Comparison of ENCODE assay signal across 8 cellular contexts in genomic region chr2:178523596-178524134, GRCh38. TPM values are rescaled to one million over a fixed set of nuclear protein-coding genes. Genes with fewer than 3 reads are reported as not detected.
A peak's percentile ranks its signal among the peaks of the same experiment; 100 is the strongest.
DNase-seq lines count a peak whose midpoint lies in the region; ATAC-seq, FAIRE-seq and TF ChIP-seq lines count a peak whose summit lies in the region.

No MANE protein-coding gene starts in this region.

- no peaks in the 10 kb centered on the region for H3K27me3 Mint-ChIP-seq in MCF 10A (ENCODE audit: insufficient read depth, unreplicated experiment)

- H3K9me3 ChIP-seq in lower lobe of right lung (no peaks in the 10 kb centered on the region), uterus (no peaks in the 10 kb centered on the region)

- H3K27ac Mint-ChIP-seq in MCF 10A (ENCODE audit: low read depth, unreplicated experiment): peak overlapping the region; percentile 95

- POLR2A ChIA-PET in MCF 10A (lab: Yijun Ruan, JAX) (interaction anchor here (0.6 to 2.7 kb wide), 13 partner anchors 11 to 412 kb away, joined by 3 to 24 read pairs (median 3); partner anchors contain the start of genes PJVK, PLEKHA3, PRKRA and RBM45), GM10248 (lab: Yijun Ruan, JAX) (no interaction called here)

- TSS peak; percentile 53 for BruUV-seq in MCF 10A (replicated peaks; lab: Mats Ljungman, UMichigan)

- H3K4me3 ChIP-seq in GM06990 (replicated peaks; ENCODE audit: low read depth, low read length) (peak overlapping the region; percentile 91), lower lobe of right lung (peak overlapping the region; percentile 75), uterus (peak overlapping the region; percentile 65 to 76)

- CTCF ChIA-PET in MCF 10A (lab: Yijun Ruan, JAX): interaction anchor here (0.6 to 2.4 kb wide), 14 partner anchors 8 to 307 kb away, joined by 3 to 17 read pairs (median 3); partner anchors contain the start of genes FKBP7 and PLEKHA3
- CTCF ChIA-PET in GM10248 (lab: Yijun Ruan, JAX): interaction anchor here (0.9 to 2.5 kb wide), 8 partner anchors 9 to 73 kb away, joined by 3 to 12 read pairs (median 5); partner anchors contain the start of genes PJVK and PRKRA

- no peak for TF ChIP-seq POLR2A in uterus (IDR thresholded peaks at IDR 0.05)

- peak overlapping the region; percentile 90 for H3K4me3 Mint-ChIP-seq in MCF 10A (ENCODE audit: unreplicated experiment)

- H3K4me1 Mint-ChIP-seq in MCF 10A (ENCODE audit: insufficient read depth, unreplicated experiment): no peaks in the 10 kb centered on the region

- DNase-seq in GM06990 (ENCODE audit: extremely low read depth, insufficient read length) (no peak), MCF 10A (ENCODE audit: unreplicated experiment) (peak; percentile 17), lower lobe of right lung (no peak), uterus (no peak), urothelium cell line (ENCODE audit: low spot score) (no peak), GM10248 (ENCODE audit: extremely low spot score) (no peak)

- peaks cover 11% of the 10 kb centered on the region for H3K4me1 ChIP-seq in lower lobe of right lung
- no peaks in the 10 kb centered on the region for H3K4me1 ChIP-seq in uterus

- no peaks in the 10 kb centered on the region for H3K9me3 Mint-ChIP-seq in MCF 10A (ENCODE audit: unreplicated experiment)

- intact Hi-C loops in MCF 10A (cut with micrococcal nuclease) (loop anchor here (1.0 to 5.0 kb wide), 3 partner anchors 43 to 411 kb away; partner anchors contain the start of genes PLEKHA3 and RBM45), lower lobe of right lung (cut with DNase I) (no loop called here), uterus (cut with DNase I; ENCODE audit: low total_unique reads) (no loop called here)

- H3K36me3 ChIP-seq in GM06990 (ENCODE audit: control insufficient read depth, insufficient read depth, low read length) (no peaks in the 10 kb centered on the region; the same call in 1 of the 2 replicates), lower lobe of right lung (peaks cover 7% of the 10 kb centered on the region), uterus (no peaks in the 10 kb centered on the region)

- H3K27ac ChIP-seq in lower lobe of right lung: peak overlapping the region; percentile 81
- H3K27ac ChIP-seq in uterus: peak overlapping the region; percentile 70 to 72

- ATAC-seq in HG03159 (IDR thresholded peaks at IDR 0.05; ENCODE audit: unreplicated experiment) (peak; percentile 9), lower lobe of right lung (peak; percentile 9 to 44), GM21526 (IDR thresholded peaks at IDR 0.05; ENCODE audit: low FRiP score, unreplicated experiment) (no peak)

- no peak for FAIRE-seq in urothelium cell line (lab: Jason Lieb, UNC)

- H3K36me3 Mint-ChIP-seq in MCF 10A (ENCODE audit: insufficient read depth, unreplicated experiment): peaks cover 7% of the 10 kb centered on the region

- H3K27me3 ChIP-seq in GM06990 (replicated peaks; ENCODE audit: control insufficient read depth, insufficient read depth, low read length) (no peaks in the 10 kb centered on the region), lower lobe of right lung (ENCODE audit: low read depth) (no peaks in the 10 kb centered on the region), uterus (no peaks in the 10 kb centered on the region)

- no peak for TF ChIP-seq CTCF in GM06990 (IDR thresholded peaks at IDR 0.05; ENCODE audit: insufficient read depth, low read length, poor library complexity, severe bottlenecking)
- TF ChIP-seq CTCF in MCF 10A (IDR thresholded peaks at IDR 0.05; ENCODE audit: unreplicated experiment): no peak
- no peak for TF ChIP-seq CTCF in lower lobe of right lung (IDR thresholded peaks at IDR 0.05)
- TF ChIP-seq CTCF in uterus (IDR thresholded peaks at IDR 0.05): no peak
- no peak for TF ChIP-seq CTCF in GM10248 (IDR thresholded peaks at IDR 0.05; ENCODE audit: control extremely low read depth, extremely low read depth, low read depth, missing control alignments)

RNA-seq across cellular contexts. Expression of gene PLEKHA3, which starts 43.4 kb away (rescaled TPM):
- total RNA-seq in MCF 10A (2022): 29.8 and 43.4 TPM in 2 replicates
- 35.1 TPM for total RNA-seq in lower lobe of right lung
- total RNA-seq in uterus: 10 to 100 TPM in 3 of 4 donors, 1 to 10 TPM in 1; 9.1 to 45.5 (median 14.2) TPM

RNA-seq across cellular contexts. Expression of gene FKBP7, which starts 45.3 kb away (rescaled TPM):
- 5.8 and 8.4 TPM in 2 replicates for total RNA-seq in MCF 10A (2022)
- total RNA-seq in lower lobe of right lung: 10.5 TPM
- 10 to 100 TPM in 3 of 4 donors, 1 to 10 TPM in 1; 5.4 to 87.2 (median 27.0) TPM for total RNA-seq in uterus
